In the genomic region with DNA sequence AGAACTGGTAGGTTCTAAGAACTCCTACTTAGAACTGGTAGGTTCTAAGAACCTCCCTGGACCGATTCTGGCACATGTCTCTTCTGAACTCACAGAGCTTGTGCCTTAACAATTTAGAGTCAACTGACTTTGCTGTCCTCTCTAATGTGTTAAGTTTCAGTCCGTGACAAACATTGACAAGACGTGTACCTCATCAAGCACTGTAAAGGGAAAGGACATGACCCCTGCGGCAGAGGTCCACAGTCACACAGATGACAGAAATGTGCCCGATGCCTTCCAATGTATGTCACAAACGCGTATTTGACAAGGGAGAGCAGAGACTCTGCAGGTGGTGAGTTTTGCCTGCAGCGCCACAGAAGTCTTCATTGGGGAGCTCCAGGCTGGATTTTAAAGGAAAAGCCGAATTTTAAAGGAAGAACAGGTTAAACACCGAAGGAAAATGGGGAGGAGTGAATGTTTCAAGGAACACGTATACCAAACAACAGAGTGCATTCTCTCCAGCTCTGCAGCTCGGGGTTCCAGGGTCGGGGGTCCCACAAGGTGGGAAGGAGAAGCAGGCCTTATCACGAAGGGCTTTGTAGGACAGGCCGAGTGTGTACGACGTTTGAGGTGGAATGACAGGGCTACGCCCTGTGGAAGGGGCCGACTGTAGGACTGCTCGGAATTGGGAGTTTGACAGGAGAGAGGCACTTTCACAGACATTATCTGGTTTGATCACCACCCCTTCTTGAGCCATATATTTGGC, we compare ENCODE assay signal across 9 cellular contexts.
DNase-seq lines count a peak whose midpoint lies in the region; ATAC-seq and TF ChIP-seq lines count a peak whose summit lies in the region.
"Had no signal": no experiment of that assay in that cellular context is flagged by ENCODE, and none has a peak within 500 bp of the region (broad histone marks: within the 10 kb centered on the region; RNA-seq: fewer than 3 reads in every experiment).

No MANE protein-coding gene starts in this region.

- no peak overlapping the region for H2AFZ ChIP-seq in OCI-LY3 (ENCODE audit: low read depth, low read length)

- POLR2A ChIA-PET in AG04450 (lab: Yijun Ruan, JAX): interaction anchor here (0.6 to 0.7 kb wide), 2 partner anchors 63 to 145 kb away, joined by 3 read pairs; no protein-coding TSS in a partner anchor

- peaks cover 95% of the 10 kb centered on the region for H4K20me1 ChIP-seq in OCI-LY3 (ENCODE audit: insufficient read depth, low read length)

- H3K27me3 Mint-ChIP-seq in central memory CD8-positive, alpha-beta T cell: no peaks in the 10 kb centered on the region
- H3K27me3 Mint-ChIP-seq in naive B cell: no peaks in the 10 kb centered on the region

- H3K4me3 Mint-ChIP-seq in central memory CD8-positive, alpha-beta T cell: peak overlapping the region; percentile 48
- no peak overlapping the region for H3K4me3 Mint-ChIP-seq in naive B cell

- no peak overlapping the region for H3K9ac ChIP-seq in OCI-LY3 (ENCODE audit: low read length)

- peaks cover 77% of the 10 kb centered on the region for H3K36me3 Mint-ChIP-seq in central memory CD8-positive, alpha-beta T cell (ENCODE audit: insufficient read depth)
- H3K36me3 Mint-ChIP-seq in naive B cell: peaks cover 16 to 23% of the 10 kb centered on the region in 2 donors

- peaks cover 69% of the 10 kb centered on the region for H3K4me1 Mint-ChIP-seq in central memory CD8-positive, alpha-beta T cell
- H3K4me1 Mint-ChIP-seq in naive B cell: peaks cover 50 to 64% (median 59%) of the 10 kb centered on the region in 3 donors

- H3K27me3 ChIP-seq in AG04450 (ENCODE audit: control insufficient read depth, insufficient read depth, low read length) (no peaks in the 10 kb centered on the region), OCI-LY3 (ENCODE audit: low read depth, low read length) (no peaks in the 10 kb centered on the region)

- no peaks in the 10 kb centered on the region for H3K9me3 Mint-ChIP-seq in central memory CD8-positive, alpha-beta T cell
- H3K9me3 Mint-ChIP-seq in naive B cell: peaks cover 0 to 1% (median 0%) of the 10 kb centered on the region in 7 donors

- ATAC-seq in central memory CD8-positive, alpha-beta T cell (replicated peaks; ENCODE audit: extremely low read depth, poor library complexity, severe bottlenecking): no peak
- ATAC-seq in naive B cell (ENCODE audit: low read depth in 2 of 2) (no peak), HG02852 (IDR thresholded peaks at IDR 0.05; ENCODE audit: unreplicated experiment) (no peak)

- DNase-seq in AG04450 (ENCODE audit: low read depth, low spot score) (no peak), naive B cell (no peak), H4 (ENCODE audit: low spot score) (no peak), glomerular visceral epithelial cell (ENCODE audit: extremely low spot score) (no peak), UCSD-AML1 (lab: John Stamatoyannopoulos, UW; ENCODE audit: unreplicated experiment) (no peak)
- no peak for DNase-seq in central memory CD8-positive, alpha-beta T cell (ENCODE audit: low spot score in 2 of 2)
- DNase-seq: DMS153 had no signal

- peaks cover 40% of the 10 kb centered on the region for H3K4me1 ChIP-seq in OCI-LY3 (ENCODE audit: low read length)

- no peaks in the 10 kb centered on the region for H3K9me3 ChIP-seq in AG04450 (ENCODE audit: control insufficient read depth, insufficient read depth, low read length)
- H3K9me3 ChIP-seq in OCI-LY3 (ENCODE audit: insufficient read depth, low read length): no peaks in the 10 kb centered on the region

- H3K4me3 ChIP-seq in AG04450 (ENCODE audit: low read depth, low read length): peak overlapping the region; percentile 17; the same call in 1 of the 2 replicates
- no peak overlapping the region for H3K4me3 ChIP-seq in OCI-LY3 (ENCODE audit: low read length)

- CTCF ChIA-PET in AG04450 (lab: Charles Lee): interaction anchor here (0.6 to 5.1 kb wide), 17 partner anchors 9 to 160 kb away, joined by 3 to 91 read pairs (median 17); no protein-coding TSS in a partner anchor

- H3K27ac Mint-ChIP-seq in central memory CD8-positive, alpha-beta T cell (ENCODE audit: low read depth): peak overlapping the region; percentile 81
- peak overlapping the region in 4 of 6 donors; percentile 69 to 93 (median 78) for H3K27ac Mint-ChIP-seq in naive B cell

- H3K36me3 ChIP-seq in OCI-LY3 (replicated peaks; ENCODE audit: low read depth, low read length): peaks cover 86% of the 10 kb centered on the region

- 0 out of 2 replicates have a peak overlapping the region, but pooled peaks have one; percentile 1 for H3K4me2 ChIP-seq in OCI-LY3 (ENCODE audit: low read length)

- peak overlapping the region; percentile 89 for H3K27ac ChIP-seq in AG04450 (ENCODE audit: low read depth, low read length)
- H3K27ac ChIP-seq in OCI-LY3 (ENCODE audit: low read length): no peak overlapping the region

- H3K79me2 ChIP-seq in OCI-LY3 (ENCODE audit: low read length): peaks cover 96% of the 10 kb centered on the region

- no peak for TF ChIP-seq CTCF in AG04450 (IDR thresholded peaks at IDR 0.05; ENCODE audit: low read depth, low read length)
- TF ChIP-seq CTCF in OCI-LY3 (IDR thresholded peaks at IDR 0.05; ENCODE audit: low read depth, low read length): no peak
